ENCODE assay signal across 16 cellular contexts in the genomic region with DNA sequence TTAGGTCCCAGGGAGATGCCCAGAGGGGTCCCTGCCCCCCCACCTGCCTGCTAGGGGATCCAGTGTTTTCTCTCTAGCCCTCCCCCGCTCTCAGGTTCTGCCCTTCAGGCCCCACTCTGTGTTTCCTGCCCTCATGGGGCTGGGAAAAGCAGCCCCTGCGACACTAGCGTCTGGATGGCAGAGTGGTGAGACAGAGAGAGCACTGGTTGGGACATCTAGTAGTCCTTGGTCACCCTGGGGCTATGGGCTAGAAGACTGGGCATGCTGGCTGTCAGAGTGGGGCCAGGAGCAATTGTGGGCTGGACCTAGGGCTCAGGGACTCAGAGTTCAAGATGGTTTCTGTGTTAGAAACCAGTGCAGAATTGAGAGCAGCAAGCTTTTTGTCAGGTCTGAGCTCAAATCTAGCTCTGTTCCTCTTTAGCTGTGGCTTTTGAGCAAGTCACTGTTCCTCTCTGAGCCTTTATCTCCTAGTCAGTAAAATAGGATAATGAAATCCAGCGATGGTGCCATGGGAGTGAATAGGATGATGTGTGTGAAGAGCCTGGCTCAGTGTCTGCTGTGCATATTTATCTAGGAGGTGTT. TPM values are rescaled to one million over a fixed set of nuclear protein-coding genes. Genes with fewer than 3 reads are reported as not detected.
DNase-seq lines count a peak whose midpoint lies in the region; ATAC-seq and TF ChIP-seq lines count a peak whose summit lies in the region.
"Had no signal": no experiment of that assay in that cellular context is flagged by ENCODE, and none has a peak within 500 bp of the region (broad histone marks: within the 10 kb centered on the region; RNA-seq: fewer than 3 reads in every experiment).

No MANE protein-coding gene starts in this region.

- H2BK120ac ChIP-seq in neuronal stem cell (ENCODE audit: low read depth, low read length): no peak overlapping the region

- TF ChIP-seq CTCF in breast epithelium (IDR thresholded peaks at IDR 0.05) (no peak), MCF 10A (IDR thresholded peaks at IDR 0.05; ENCODE audit: unreplicated experiment) (no peak), right atrium auricular region (IDR thresholded peaks at IDR 0.05) (no peak), vagina (IDR thresholded peaks at IDR 0.05) (no peak)

- H3K27ac Mint-ChIP-seq in MCF 10A (ENCODE audit: low read depth, unreplicated experiment): no peak overlapping the region
- peak overlapping the region in 1 of 2 donors; percentile 4 for H3K27ac Mint-ChIP-seq in activated naive CD4-positive, alpha-beta T cell treated with anti-CD3 and anti-CD28 coated beads, Interleukin-2, amount 50 U/mL, for 72 hours
- H3K27ac Mint-ChIP-seq: stimulated activated naive CD8-positive, alpha-beta T cell treated with anti-CD3 and anti-CD28 coated beads, Interleukin-15, Interleukin-2, amounts not matched to agents 100 ng/mL and 50 ng/mL, for 24 hours had no signal

- POLR2A ChIA-PET in MCF 10A (lab: Yijun Ruan, JAX): no interaction called here

- H3K4ac ChIP-seq in neuronal stem cell (ENCODE audit: low read length): no peak overlapping the region

- H3K4me3 ChIP-seq in breast epithelium (peak overlapping the region; percentile 32 to 52 (median 40)), right atrium auricular region (peak overlapping the region; percentile 47 to 51), neuronal stem cell (ENCODE audit: low read length in 2 of 2) (no peak overlapping the region), vagina (peak overlapping the region; percentile 6 to 34)
- H3K4me3 ChIP-seq: SJCRH30 had no signal

- peak overlapping the region; percentile 58 for H2AFZ ChIP-seq in neuronal stem cell (ENCODE audit: low read length)

- no peak overlapping the region for H3K4me3 Mint-ChIP-seq in MCF 10A (ENCODE audit: unreplicated experiment)
- H3K4me3 Mint-ChIP-seq: stimulated activated naive CD8-positive, alpha-beta T cell treated with anti-CD3 and anti-CD28 coated beads, Interleukin-15, Interleukin-2, amounts not matched to agents 100 ng/mL and 50 ng/mL, for 24 hours had no signal

- H2AK5ac ChIP-seq in neuronal stem cell (ENCODE audit: low read depth, low read length): no peak overlapping the region

- BruUV-seq in MCF 10A (replicated peaks; lab: Mats Ljungman, UMichigan): no TSS peak

- DNase-seq in breast epithelium (ENCODE audit: low spot score in 2 of 2) (no peak), MCF 10A (ENCODE audit: unreplicated experiment) (no peak), right atrium auricular region (ENCODE audit: low spot score) (no peak), neuronal stem cell (ENCODE audit: low spot score) (no peak), vagina (ENCODE audit: extremely low spot score in 2 of 2) (no peak)
- DNase-seq in activated CD4-positive, alpha-beta T cell treated with anti-CD3 and anti-CD28 coated beads for 1 hour: no peak
- DNase-seq in effector CD4-positive, alpha-beta T cell: no peak
- DNase-seq in activated naive CD4-positive, alpha-beta T cell treated with anti-CD3 and anti-CD28 coated beads, Interleukin-2, amount 50 U/mL, for 72 hours (ENCODE audit: low spot score in 2 of 2): no peak
- DNase-seq: cortex of kidney; GF-D8; NCI-H2029 treated with DMSO at 0.1 percent for 48 hours; NK-92 treated with Interleukin-12 subunit alpha and Interleukin-12 subunit beta, amount 100 ng/mL, for 24 hours; retina; SJCRH30; stimulated activated CD4-positive, alpha-beta T cell treated with anti-CD3 and anti-CD28 coated beads, Interleukin-4, amount 100 ng/mL, for 4 hours had no signal

- intact Hi-C loops in breast epithelium (cut with DNase I; ENCODE audit: low total_unique reads): no loop called here
- intact Hi-C loops in MCF 10A (cut with micrococcal nuclease): no loop called here
- intact Hi-C loops in vagina (cut with DNase I): no loop called here

- no peak overlapping the region for H2BK5ac ChIP-seq in neuronal stem cell (ENCODE audit: low read length)

- no peaks in the 10 kb centered on the region for H3K79me1 ChIP-seq in neuronal stem cell (ENCODE audit: low read depth, low read length)

- H3K9me3 ChIP-seq in breast epithelium: no peaks in the 10 kb centered on the region
- H3K9me3 ChIP-seq in right atrium auricular region: no peaks in the 10 kb centered on the region
- no peaks in the 10 kb centered on the region for H3K9me3 ChIP-seq in neuronal stem cell (replicated peaks in 1 of 2; ENCODE audit: control insufficient read depth in 2 of 2, insufficient read depth in 1 of 2, low read depth in 1 of 2, low read length in 2 of 2)
- H3K9me3 ChIP-seq in vagina: no peaks in the 10 kb centered on the region
- H3K9me3 ChIP-seq: SJCRH30 had no signal

- no peaks in the 10 kb centered on the region for H3K36me3 Mint-ChIP-seq in MCF 10A (ENCODE audit: insufficient read depth, unreplicated experiment)
- H3K36me3 Mint-ChIP-seq in activated naive CD4-positive, alpha-beta T cell treated with anti-CD3 and anti-CD28 coated beads, Interleukin-2, amount 50 U/mL, for 72 hours: no peaks in the 10 kb centered on the region

- H3K4me1 Mint-ChIP-seq in MCF 10A (ENCODE audit: insufficient read depth, unreplicated experiment): no peaks in the 10 kb centered on the region

- no peak overlapping the region for H3K4me2 ChIP-seq in neuronal stem cell (ENCODE audit: insufficient read depth, low read length, poor library complexity, severe bottlenecking)

- no peak overlapping the region for H3K9ac ChIP-seq in neuronal stem cell (ENCODE audit: low read depth, low read length, poor library complexity)

- WGBS in neuronal stem cell (ENCODE audit: extremely low coverage in 2 of 2, insufficient read length in 2 of 2, insufficient replicate concordance in 1 of 2), 2 donors: no CpG with 5 or more reads among the region's 4 CpGs

- no peaks in the 10 kb centered on the region for H3K27me3 Mint-ChIP-seq in MCF 10A (ENCODE audit: insufficient read depth, unreplicated experiment)
- H3K27me3 Mint-ChIP-seq: stimulated activated naive CD8-positive, alpha-beta T cell treated with anti-CD3 and anti-CD28 coated beads, Interleukin-15, Interleukin-2, amounts not matched to agents 100 ng/mL and 50 ng/mL, for 24 hours had no signal

- no peak overlapping the region for H2BK15ac ChIP-seq in neuronal stem cell (ENCODE audit: low read length)

- no peak overlapping the region for H3K23ac ChIP-seq in neuronal stem cell (ENCODE audit: low read depth, low read length, poor library complexity)

- no peaks in the 10 kb centered on the region for H3K9me3 Mint-ChIP-seq in MCF 10A (ENCODE audit: unreplicated experiment)
- no peaks in the 10 kb centered on the region for H3K9me3 Mint-ChIP-seq in activated naive CD4-positive, alpha-beta T cell treated with anti-CD3 and anti-CD28 coated beads, Interleukin-2, amount 50 U/mL, for 72 hours
- H3K9me3 Mint-ChIP-seq: stimulated activated naive CD8-positive, alpha-beta T cell treated with anti-CD3 and anti-CD28 coated beads, Interleukin-15, Interleukin-2, amounts not matched to agents 100 ng/mL and 50 ng/mL, for 24 hours had no signal

- H3K4me1 ChIP-seq in breast epithelium: no peaks in the 10 kb centered on the region
- H3K4me1 ChIP-seq in right atrium auricular region: peaks cover 0 to 67% of the 10 kb centered on the region in 2 donors
- H3K4me1 ChIP-seq in neuronal stem cell (ENCODE audit: control insufficient read depth in 2 of 2, insufficient read depth in 1 of 2, low read depth in 1 of 2, low read length in 2 of 2): peaks cover 29 to 65% of the 10 kb centered on the region in 2 donors
- no peaks in the 10 kb centered on the region for H3K4me1 ChIP-seq in vagina

- H3K27me3 ChIP-seq in breast epithelium (no peaks in the 10 kb centered on the region), right atrium auricular region (no peaks in the 10 kb centered on the region), neuronal stem cell (ENCODE audit: control insufficient read depth in 3 of 3, insufficient read depth in 3 of 3, low read depth in 1 of 3, low read length in 3 of 3) (peaks cover 0 to 4% (median 0%) of the 10 kb centered on the region in 3 experiments), vagina (no peaks in the 10 kb centered on the region)
- H3K27me3 ChIP-seq: SJCRH30 had no signal

- H3K27ac ChIP-seq in breast epithelium: peak overlapping the region in 1 of 2 donors; percentile 71
- H3K27ac ChIP-seq in right atrium auricular region: peak overlapping the region; percentile 79 to 83
- no peak overlapping the region for H3K27ac ChIP-seq in neuronal stem cell (replicated peaks; ENCODE audit: low read length)
- peak overlapping the region; percentile 9 for H3K27ac ChIP-seq in vagina
- H3K27ac ChIP-seq: SJCRH30 had no signal

- no peak overlapping the region for H3K18ac ChIP-seq in neuronal stem cell (ENCODE audit: low read length)

- no peak for TF ChIP-seq POLR2A in breast epithelium (IDR thresholded peaks at IDR 0.05)
- TF ChIP-seq POLR2A in vagina (IDR thresholded peaks at IDR 0.05): no peak

- H3K36me3 ChIP-seq in breast epithelium: no peaks in the 10 kb centered on the region
- H3K36me3 ChIP-seq in right atrium auricular region: peaks cover 42% of the 10 kb centered on the region
- peaks cover 0 to under 1% of the 10 kb centered on the region in 2 donors for H3K36me3 ChIP-seq in neuronal stem cell (replicated peaks in 1 of 2; ENCODE audit: control insufficient read depth in 2 of 2, insufficient read depth in 2 of 2, low read length in 2 of 2)
- H3K36me3 ChIP-seq in vagina: no peaks in the 10 kb centered on the region
- H3K36me3 ChIP-seq: SJCRH30 had no signal

- H4K8ac ChIP-seq in neuronal stem cell (ENCODE audit: low read depth, low read length): no peak overlapping the region

- no peak overlapping the region for H3K14ac ChIP-seq in neuronal stem cell (ENCODE audit: low read length)

- no peak for ATAC-seq in activated naive CD4-positive, alpha-beta T cell treated with anti-CD3 and anti-CD28 coated beads, Interleukin-2, amount 50 U/mL, for 72 hours

- no peak overlapping the region for H4K91ac ChIP-seq in neuronal stem cell (ENCODE audit: low read depth, low read length, poor library complexity)

- CTCF ChIA-PET in MCF 10A (lab: Yijun Ruan, JAX): interaction anchor here (0.5 to 1.5 kb wide), 3 partner anchors 28 to 86 kb away, joined by 3 to 4 read pairs (median 3); no protein-coding TSS in a partner anchor

- H2BK12ac ChIP-seq in neuronal stem cell (ENCODE audit: low read length): no peak overlapping the region

RNA-seq across cellular contexts. Expression of a gene that starts 39.0 kb away (rescaled TPM):
- total RNA-seq in breast epithelium (10 to 100 TPM; 31.7 to 49.0 (median 35.4) TPM), MCF 10A (2022) (32.1 and 34.8 TPM in 2 replicates), right atrium auricular region (100 to 1,000 TPM; 112 to 184 TPM), vagina (27.0 TPM)
- 26.4 TPM for polyA plus RNA-seq in neuronal stem cell (2013, experiment 1 of 2)
- polyA plus RNA-seq in neuronal stem cell (2013, experiment 2 of 2): 26.2 TPM
- total RNA-seq in activated naive CD4-positive, alpha-beta T cell treated with anti-CD3 and anti-CD28 coated beads, Interleukin-2, amount 50 U/mL, for 72 hours: 10 to 100 TPM; 25.7 to 56.1 TPM

Comparison
In these comparisons a context has a peak if more than half of its experiments do, and no peak if none do; other contexts are left out.
1. H3K4me3 ChIP-seq: peak in breast epithelium (3 of 3), right atrium auricular region (2 of 2) and vagina (2 of 2); none in neuronal stem cell (0 of 2).